In the genomic region with DNA sequence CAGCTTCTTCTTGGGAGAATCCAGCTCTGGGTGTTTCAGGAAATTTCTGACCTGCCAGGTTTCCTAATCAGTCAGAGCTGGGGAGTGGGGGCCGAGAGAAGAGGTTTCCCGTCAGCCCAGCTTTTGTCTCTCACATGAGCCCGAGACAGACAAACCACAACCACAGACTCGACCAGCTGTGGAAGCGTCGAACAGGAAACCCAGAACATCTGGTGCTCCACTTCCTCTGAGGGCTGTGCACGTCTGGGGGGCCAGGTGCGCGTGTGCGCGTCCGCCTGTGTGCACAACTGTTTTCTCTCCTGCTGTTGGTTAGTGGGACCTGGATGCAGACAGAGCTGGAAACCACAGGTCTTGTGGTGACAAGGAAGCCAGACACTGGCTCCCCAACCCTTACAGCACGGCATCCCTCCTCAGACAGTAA, we compare ENCODE assay signal across 9 cellular contexts.
DNase-seq lines count a peak whose midpoint lies in the region; ATAC-seq and TF ChIP-seq lines count a peak whose summit lies in the region.
"Had no signal": no experiment of that assay in that cellular context is flagged by ENCODE, and none has a peak within 500 bp of the region (broad histone marks: within the 10 kb centered on the region; RNA-seq: fewer than 3 reads in every experiment).

No MANE protein-coding gene starts in this region.

- peaks cover 68 to 85% (median 82%) of the 10 kb centered on the region in 10 experiments for H3K4me1 ChIP-seq in BLaER1 treated with 17β-estradiol and CSF1 and Interleukin-3, amounts not matched to agents 10 nM and 100 nM

- no peaks in the 10 kb centered on the region for H4K20me1 ChIP-seq in BLaER1 treated with 17β-estradiol and CSF1 and Interleukin-3, amounts not matched to agents 10 nM and 100 nM

- no peak for TF ChIP-seq CTCF in glutamatergic neuron (IDR thresholded peaks at IDR 0.05; ENCODE audit: partially characterized antibody, unreplicated experiment)

- peak overlapping the region; percentile 46 to 90 (median 85); a peak in 21 of 22 replicates for H3K27ac ChIP-seq in BLaER1 treated with 17β-estradiol and CSF1 and Interleukin-3, amounts not matched to agents 10 nM and 100 nM

- peak overlapping the region; percentile 61 to 90 (median 87) for H3K4me3 Mint-ChIP-seq in IgD-negative memory B cell
- H3K4me3 Mint-ChIP-seq in glutamatergic neuron (ENCODE audit: unreplicated experiment) = no peak overlapping the region
- H3K4me3 Mint-ChIP-seq: neural crest cell had no signal

- peak overlapping the region; percentile 81 to 95 (median 91) for H3K4me2 ChIP-seq in BLaER1 treated with 17β-estradiol and CSF1 and Interleukin-3, amounts not matched to agents 10 nM and 100 nM

- peak overlapping the region; percentile 14 to 57 (median 32); a peak in 13 of 20 replicates for H3K4me3 ChIP-seq in BLaER1 treated with 17β-estradiol and CSF1 and Interleukin-3, amounts not matched to agents 10 nM and 100 nM

- H3K27ac Mint-ChIP-seq in IgD-negative memory B cell (peak overlapping the region; percentile 96 to 99 (median 96)), glutamatergic neuron (ENCODE audit: unreplicated experiment) (peak overlapping the region; percentile 48)

- peak; percentile 50 for ATAC-seq in GM21360 (IDR thresholded peaks at IDR 0.05; ENCODE audit: unreplicated experiment)
- ATAC-seq in SK-N-SH treated with all-trans-retinoic acid at 6 μM for 48 hours = no peak

- H3K27me3 ChIP-seq in BLaER1 treated with 17β-estradiol and CSF1 and Interleukin-3, amounts not matched to agents 10 nM and 100 nM = peaks cover 6 to 22% (median 17%) of the 10 kb centered on the region in 11 experiments; a peak in 18 of 22 replicates

- no peaks in the 10 kb centered on the region for H3K36me3 ChIP-seq in BLaER1 treated with 17β-estradiol and CSF1 and Interleukin-3, amounts not matched to agents 10 nM and 100 nM

- peaks cover 1% of the 10 kb centered on the region for H3K36me3 Mint-ChIP-seq in IgD-negative memory B cell
- no peaks in the 10 kb centered on the region for H3K36me3 Mint-ChIP-seq in glutamatergic neuron (ENCODE audit: unreplicated experiment)

- peak; percentile 69 to 77 for DNase-seq in activated CD4-positive, alpha-beta T cell treated with anti-CD3 and anti-CD28 coated beads, Interleukin-2, amount 50 U/mL, for 48 hours
- DNase-seq in glutamatergic neuron (no peak), putamen (ENCODE audit: low spot score) (no peak), NCI-H2107 (lab: John Stamatoyannopoulos, UW) (no peak)

- peaks cover 6 to 13% (median 8%) of the 10 kb centered on the region in 11 experiments; a peak in 19 of 22 replicates for H3K9me3 ChIP-seq in BLaER1 treated with 17β-estradiol and CSF1 and Interleukin-3, amounts not matched to agents 10 nM and 100 nM (replicated peaks in 1 of 11)

- peaks cover 14% of the 10 kb centered on the region for H3K27me3 Mint-ChIP-seq in IgD-negative memory B cell
- H3K27me3 Mint-ChIP-seq in glutamatergic neuron (ENCODE audit: unreplicated experiment) = peaks cover 27% of the 10 kb centered on the region

- H3K9me3 Mint-ChIP-seq in IgD-negative memory B cell (peaks cover 0 to 7% (median 0%) of the 10 kb centered on the region in 3 donors), glutamatergic neuron (ENCODE audit: unreplicated experiment) (peaks cover 23% of the 10 kb centered on the region)
- H3K9me3 Mint-ChIP-seq: neural crest cell had no signal

- H3K4me1 Mint-ChIP-seq in IgD-negative memory B cell (peaks cover 41 to 48% (median 41%) of the 10 kb centered on the region in 3 donors), glutamatergic neuron (ENCODE audit: low read depth, unreplicated experiment) (peaks cover 44% of the 10 kb centered on the region)

- H3K9ac ChIP-seq in BLaER1 treated with 17β-estradiol and CSF1 and Interleukin-3, amounts not matched to agents 10 nM and 100 nM = peak overlapping the region; percentile 42 to 79 (median 74); a peak in 21 of 22 replicates

TF ChIP-seq in SK-N-SH treated with all-trans-retinoic acid at 6 μM for 48 hours, 23 proteins besides CTCF, POLR2A, EP300 and RAD21:
- TF ChIP-seq ZNF565 (CRISPR knock-in tag; conservative IDR thresholded peaks at IDR 0.05; ENCODE audit: low read depth) = no peak
- no peak for TF ChIP-seq TCF4 (CRISPR knock-in tag; IDR thresholded peaks at IDR 0.05; ENCODE audit: borderline replicate concordance)
- TF ChIP-seq ZFP3 (CRISPR knock-in tag; IDR thresholded peaks at IDR 0.05) = no peak
- no peak for TF ChIP-seq ZNF70 (CRISPR knock-in tag; IDR thresholded peaks at IDR 0.05)
- no peak for TF ChIP-seq PPARA (CRISPR knock-in tag; IDR thresholded peaks at IDR 0.05; ENCODE audit: borderline replicate concordance)
- no peak for TF ChIP-seq SNAI2 (CRISPR knock-in tag; IDR thresholded peaks at IDR 0.05)
- TF ChIP-seq GLIS3 (CRISPR knock-in tag; IDR thresholded peaks at IDR 0.05) = no peak
- TF ChIP-seq CSDC2 (CRISPR knock-in tag; IDR thresholded peaks at IDR 0.05) = no peak
- TF ChIP-seq ARNTL (CRISPR knock-in tag; IDR thresholded peaks at IDR 0.05; ENCODE audit: borderline replicate concordance, low read depth) = no peak
- TF ChIP-seq ISL1 (CRISPR knock-in tag; IDR thresholded peaks at IDR 0.05) = no peak
- no peak for TF ChIP-seq BACH2 (CRISPR knock-in tag; IDR thresholded peaks at IDR 0.05; ENCODE audit: borderline replicate concordance)
- no peak for TF ChIP-seq POU6F1 (CRISPR knock-in tag; IDR thresholded peaks at IDR 0.05; ENCODE audit: borderline replicate concordance, low read depth)
TF ChIP-seq in SK-N-SH treated with all-trans-retinoic acid at 6 μM for 48 hours: peak in this region for 0.

Comparison
In these comparisons a context has a peak if more than half of its experiments do, and no peak if none do; other contexts are left out.
1. DNase-seq: peak in activated CD4-positive, alpha-beta T cell treated with anti-CD3 and anti-CD28 coated beads, Interleukin-2, amount 50 U/mL, for 48 hours (2 of 2); none in glutamatergic neuron (single experiment), putamen (single experiment) and NCI-H2107 (single experiment).